In the genomic region with DNA sequence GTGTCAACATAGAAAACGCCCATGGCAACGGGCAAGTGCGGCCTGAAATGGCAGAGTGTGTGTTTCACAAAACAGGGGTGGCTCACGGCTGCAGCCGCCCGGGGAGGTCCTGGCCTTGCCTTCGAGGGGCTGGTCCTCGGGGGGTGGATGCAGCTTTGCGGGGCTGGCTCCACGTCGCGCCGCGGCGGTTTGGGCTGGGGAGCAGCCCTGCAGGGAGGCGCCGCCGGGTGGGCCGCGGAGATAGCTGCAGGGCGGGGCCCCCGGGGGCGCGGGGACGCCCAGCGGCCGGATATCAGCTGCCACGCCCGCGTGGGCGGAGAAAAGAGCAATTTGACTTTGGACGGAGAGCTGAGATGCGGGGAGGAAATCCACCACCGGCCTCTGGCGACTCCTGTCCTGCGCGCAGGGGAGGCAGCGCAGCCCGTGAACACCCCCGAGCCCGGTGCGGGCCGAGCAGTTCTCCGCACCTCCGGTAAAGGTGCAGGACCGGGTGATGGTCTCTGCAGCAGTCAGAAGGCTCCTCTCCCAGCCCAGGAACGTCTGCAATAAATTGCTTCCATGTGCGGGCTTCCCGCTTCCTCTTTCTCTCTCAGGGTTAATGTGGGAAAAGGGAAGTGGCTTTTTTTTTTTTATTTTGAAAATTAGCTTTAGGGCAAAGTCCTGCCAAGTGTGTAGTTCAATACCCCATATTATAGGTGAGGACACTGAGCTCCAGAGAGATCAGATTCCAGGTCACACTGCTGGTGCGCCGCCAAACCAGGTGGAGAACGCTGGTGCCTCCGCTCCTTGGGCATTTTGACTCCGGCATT, we compare ENCODE assay signal across 1 cellular context.
TF ChIP-seq lines count a peak whose summit lies in the region.

No MANE protein-coding gene starts in this region.

TF ChIP-seq in HepG2, 621 proteins besides CTCF, POLR2A, EP300 and RAD21 (continued from another document and continues in another):
- TF ChIP-seq, protein P1, sequence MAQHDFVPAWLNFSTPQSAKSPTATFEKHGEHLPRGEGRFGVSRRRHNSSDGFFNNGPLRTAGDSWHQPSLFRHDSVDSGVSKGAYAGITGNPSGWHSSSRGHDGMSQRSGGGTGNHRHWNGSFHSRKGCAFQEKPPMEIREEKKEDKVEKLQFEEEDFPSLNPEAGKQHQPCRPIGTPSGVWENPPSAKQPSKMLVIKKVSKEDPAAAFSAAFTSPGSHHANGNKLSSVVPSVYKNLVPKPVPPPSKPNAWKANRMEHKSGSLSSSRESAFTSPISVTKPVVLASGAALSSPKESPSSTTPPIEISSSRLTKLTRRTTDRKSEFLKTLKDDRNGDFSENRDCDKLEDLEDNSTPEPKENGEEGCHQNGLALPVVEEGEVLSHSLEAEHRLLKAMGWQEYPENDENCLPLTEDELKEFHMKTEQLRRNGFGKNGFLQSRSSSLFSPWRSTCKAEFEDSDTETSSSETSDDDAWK (CRISPR knock-in tag; IDR thresholded peaks at IDR 0.05): no peak
- no peak for TF ChIP-seq SNRNP70 (IDR thresholded peaks at IDR 0.05; ENCODE audit: low read depth, low read length)
- no peak for TF ChIP-seq ZNF674 (CRISPR knock-in tag; IDR thresholded peaks at IDR 0.05; ENCODE audit: low read depth)
- TF ChIP-seq, protein P2, sequence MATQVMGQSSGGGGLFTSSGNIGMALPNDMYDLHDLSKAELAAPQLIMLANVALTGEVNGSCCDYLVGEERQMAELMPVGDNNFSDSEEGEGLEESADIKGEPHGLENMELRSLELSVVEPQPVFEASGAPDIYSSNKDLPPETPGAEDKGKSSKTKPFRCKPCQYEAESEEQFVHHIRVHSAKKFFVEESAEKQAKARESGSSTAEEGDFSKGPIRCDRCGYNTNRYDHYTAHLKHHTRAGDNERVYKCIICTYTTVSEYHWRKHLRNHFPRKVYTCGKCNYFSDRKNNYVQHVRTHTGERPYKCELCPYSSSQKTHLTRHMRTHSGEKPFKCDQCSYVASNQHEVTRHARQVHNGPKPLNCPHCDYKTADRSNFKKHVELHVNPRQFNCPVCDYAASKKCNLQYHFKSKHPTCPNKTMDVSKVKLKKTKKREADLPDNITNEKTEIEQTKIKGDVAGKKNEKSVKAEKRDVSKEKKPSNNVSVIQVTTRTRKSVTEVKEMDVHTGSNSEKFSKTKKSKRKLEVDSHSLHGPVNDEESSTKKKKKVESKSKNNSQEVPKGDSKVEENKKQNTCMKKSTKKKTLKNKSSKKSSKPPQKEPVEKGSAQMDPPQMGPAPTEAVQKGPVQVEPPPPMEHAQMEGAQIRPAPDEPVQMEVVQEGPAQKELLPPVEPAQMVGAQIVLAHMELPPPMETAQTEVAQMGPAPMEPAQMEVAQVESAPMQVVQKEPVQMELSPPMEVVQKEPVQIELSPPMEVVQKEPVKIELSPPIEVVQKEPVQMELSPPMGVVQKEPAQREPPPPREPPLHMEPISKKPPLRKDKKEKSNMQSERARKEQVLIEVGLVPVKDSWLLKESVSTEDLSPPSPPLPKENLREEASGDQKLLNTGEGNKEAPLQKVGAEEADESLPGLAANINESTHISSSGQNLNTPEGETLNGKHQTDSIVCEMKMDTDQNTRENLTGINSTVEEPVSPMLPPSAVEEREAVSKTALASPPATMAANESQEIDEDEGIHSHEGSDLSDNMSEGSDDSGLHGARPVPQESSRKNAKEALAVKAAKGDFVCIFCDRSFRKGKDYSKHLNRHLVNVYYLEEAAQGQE (IDR thresholded peaks at IDR 0.05; ENCODE audit: borderline replicate concordance in 1 of 2, low read depth in 1 of 2, low read length in 2 of 2): peak in 1 of 2 experiments; percentile 15; a peak in 1 of 4 replicates
- TF ChIP-seq ZNF564 (CRISPR knock-in tag; IDR thresholded peaks at IDR 0.05): no peak
- peak; percentile 90 for TF ChIP-seq ETV5 (CRISPR knock-in tag; IDR thresholded peaks at IDR 0.05; ENCODE audit: borderline replicate concordance)
- TF ChIP-seq ZNF891 (CRISPR knock-in tag; IDR thresholded peaks at IDR 0.05): peak; percentile 16; the same call in 1 of the 2 replicates
- no peak for TF ChIP-seq TBX3 (IDR thresholded peaks at IDR 0.05; ENCODE audit: borderline replicate concordance)
- TF ChIP-seq, protein P3, sequence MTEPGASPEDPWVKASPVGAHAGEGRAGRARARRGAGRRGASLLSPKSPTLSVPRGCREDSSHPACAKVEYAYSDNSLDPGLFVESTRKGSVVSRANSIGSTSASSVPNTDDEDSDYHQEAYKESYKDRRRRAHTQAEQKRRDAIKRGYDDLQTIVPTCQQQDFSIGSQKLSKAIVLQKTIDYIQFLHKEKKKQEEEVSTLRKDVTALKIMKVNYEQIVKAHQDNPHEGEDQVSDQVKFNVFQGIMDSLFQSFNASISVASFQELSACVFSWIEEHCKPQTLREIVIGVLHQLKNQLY (CRISPR knock-in tag; IDR thresholded peaks at IDR 0.05): no peak
- TF ChIP-seq ZNF7 (CRISPR knock-in tag; IDR thresholded peaks at IDR 0.05): no peak
- no peak; the same call in 1 of the 2 replicates for TF ChIP-seq ZSCAN21 (CRISPR knock-in tag; IDR thresholded peaks at IDR 0.05; ENCODE audit: borderline replicate concordance)
- TF ChIP-seq TBX2 (CRISPR knock-in tag; IDR thresholded peaks at IDR 0.05; ENCODE audit: borderline replicate concordance): peak; percentile 86; the same call in 1 of the 2 replicates
- TF ChIP-seq, protein P4, sequence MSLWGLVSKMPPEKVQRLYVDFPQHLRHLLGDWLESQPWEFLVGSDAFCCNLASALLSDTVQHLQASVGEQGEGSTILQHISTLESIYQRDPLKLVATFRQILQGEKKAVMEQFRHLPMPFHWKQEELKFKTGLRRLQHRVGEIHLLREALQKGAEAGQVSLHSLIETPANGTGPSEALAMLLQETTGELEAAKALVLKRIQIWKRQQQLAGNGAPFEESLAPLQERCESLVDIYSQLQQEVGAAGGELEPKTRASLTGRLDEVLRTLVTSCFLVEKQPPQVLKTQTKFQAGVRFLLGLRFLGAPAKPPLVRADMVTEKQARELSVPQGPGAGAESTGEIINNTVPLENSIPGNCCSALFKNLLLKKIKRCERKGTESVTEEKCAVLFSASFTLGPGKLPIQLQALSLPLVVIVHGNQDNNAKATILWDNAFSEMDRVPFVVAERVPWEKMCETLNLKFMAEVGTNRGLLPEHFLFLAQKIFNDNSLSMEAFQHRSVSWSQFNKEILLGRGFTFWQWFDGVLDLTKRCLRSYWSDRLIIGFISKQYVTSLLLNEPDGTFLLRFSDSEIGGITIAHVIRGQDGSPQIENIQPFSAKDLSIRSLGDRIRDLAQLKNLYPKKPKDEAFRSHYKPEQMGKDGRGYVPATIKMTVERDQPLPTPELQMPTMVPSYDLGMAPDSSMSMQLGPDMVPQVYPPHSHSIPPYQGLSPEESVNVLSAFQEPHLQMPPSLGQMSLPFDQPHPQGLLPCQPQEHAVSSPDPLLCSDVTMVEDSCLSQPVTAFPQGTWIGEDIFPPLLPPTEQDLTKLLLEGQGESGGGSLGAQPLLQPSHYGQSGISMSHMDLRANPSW (CRISPR knock-in tag; IDR thresholded peaks at IDR 0.05; ENCODE audit: borderline replicate concordance): no peak
- no peak for TF ChIP-seq TRIM24 (CRISPR knock-in tag; IDR thresholded peaks at IDR 0.05)
- TF ChIP-seq CC2D1A (CRISPR knock-in tag; IDR thresholded peaks at IDR 0.05): 0 out of 2 replicates have a peak, but pooled peaks have one; percentile 30
- no peak for TF ChIP-seq ATF1 (CRISPR knock-in tag; IDR thresholded peaks at IDR 0.05)
- no peak for TF ChIP-seq HMG20B (CRISPR knock-in tag; conservative IDR thresholded peaks at IDR 0.05)
- TF ChIP-seq TARDBP (CRISPR knock-in tag; IDR thresholded peaks at IDR 0.05): peak; percentile 79
- TF ChIP-seq SMAD3 (CRISPR knock-in tag; IDR thresholded peaks at IDR 0.05): no peak; the same call in 1 of the 2 replicates
- TF ChIP-seq, protein P5, sequence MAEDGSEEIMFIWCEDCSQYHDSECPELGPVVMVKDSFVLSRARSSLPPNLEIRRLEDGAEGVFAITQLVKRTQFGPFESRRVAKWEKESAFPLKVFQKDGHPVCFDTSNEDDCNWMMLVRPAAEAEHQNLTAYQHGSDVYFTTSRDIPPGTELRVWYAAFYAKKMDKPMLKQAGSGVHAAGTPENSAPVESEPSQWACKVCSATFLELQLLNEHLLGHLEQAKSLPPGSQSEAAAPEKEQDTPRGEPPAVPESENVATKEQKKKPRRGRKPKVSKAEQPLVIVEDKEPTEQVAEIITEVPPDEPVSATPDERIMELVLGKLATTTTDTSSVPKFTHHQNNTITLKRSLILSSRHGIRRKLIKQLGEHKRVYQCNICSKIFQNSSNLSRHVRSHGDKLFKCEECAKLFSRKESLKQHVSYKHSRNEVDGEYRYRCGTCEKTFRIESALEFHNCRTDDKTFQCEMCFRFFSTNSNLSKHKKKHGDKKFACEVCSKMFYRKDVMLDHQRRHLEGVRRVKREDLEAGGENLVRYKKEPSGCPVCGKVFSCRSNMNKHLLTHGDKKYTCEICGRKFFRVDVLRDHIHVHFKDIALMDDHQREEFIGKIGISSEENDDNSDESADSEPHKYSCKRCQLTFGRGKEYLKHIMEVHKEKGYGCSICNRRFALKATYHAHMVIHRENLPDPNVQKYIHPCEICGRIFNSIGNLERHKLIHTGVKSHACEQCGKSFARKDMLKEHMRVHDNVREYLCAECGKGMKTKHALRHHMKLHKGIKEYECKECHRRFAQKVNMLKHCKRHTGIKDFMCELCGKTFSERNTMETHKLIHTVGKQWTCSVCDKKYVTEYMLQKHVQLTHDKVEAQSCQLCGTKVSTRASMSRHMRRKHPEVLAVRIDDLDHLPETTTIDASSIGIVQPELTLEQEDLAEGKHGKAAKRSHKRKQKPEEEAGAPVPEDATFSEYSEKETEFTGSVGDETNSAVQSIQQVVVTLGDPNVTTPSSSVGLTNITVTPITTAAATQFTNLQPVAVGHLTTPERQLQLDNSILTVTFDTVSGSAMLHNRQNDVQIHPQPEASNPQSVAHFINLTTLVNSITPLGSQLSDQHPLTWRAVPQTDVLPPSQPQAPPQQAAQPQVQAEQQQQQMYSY (CRISPR knock-in tag; IDR thresholded peaks at IDR 0.05): no peak; the same call in 1 of the 2 replicates
- TF ChIP-seq, protein P6, sequence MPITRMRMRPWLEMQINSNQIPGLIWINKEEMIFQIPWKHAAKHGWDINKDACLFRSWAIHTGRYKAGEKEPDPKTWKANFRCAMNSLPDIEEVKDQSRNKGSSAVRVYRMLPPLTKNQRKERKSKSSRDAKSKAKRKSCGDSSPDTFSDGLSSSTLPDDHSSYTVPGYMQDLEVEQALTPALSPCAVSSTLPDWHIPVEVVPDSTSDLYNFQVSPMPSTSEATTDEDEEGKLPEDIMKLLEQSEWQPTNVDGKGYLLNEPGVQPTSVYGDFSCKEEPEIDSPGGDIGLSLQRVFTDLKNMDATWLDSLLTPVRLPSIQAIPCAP (CRISPR knock-in tag; IDR thresholded peaks at IDR 0.05; ENCODE audit: low read depth): no peak
- no peak for TF ChIP-seq ZNF234 (CRISPR knock-in tag; conservative IDR thresholded peaks at IDR 0.05)
- peak; percentile 57 for TF ChIP-seq SKI (IDR thresholded peaks at IDR 0.05; ENCODE audit: partially characterized antibody)
- TF ChIP-seq, protein P7, sequence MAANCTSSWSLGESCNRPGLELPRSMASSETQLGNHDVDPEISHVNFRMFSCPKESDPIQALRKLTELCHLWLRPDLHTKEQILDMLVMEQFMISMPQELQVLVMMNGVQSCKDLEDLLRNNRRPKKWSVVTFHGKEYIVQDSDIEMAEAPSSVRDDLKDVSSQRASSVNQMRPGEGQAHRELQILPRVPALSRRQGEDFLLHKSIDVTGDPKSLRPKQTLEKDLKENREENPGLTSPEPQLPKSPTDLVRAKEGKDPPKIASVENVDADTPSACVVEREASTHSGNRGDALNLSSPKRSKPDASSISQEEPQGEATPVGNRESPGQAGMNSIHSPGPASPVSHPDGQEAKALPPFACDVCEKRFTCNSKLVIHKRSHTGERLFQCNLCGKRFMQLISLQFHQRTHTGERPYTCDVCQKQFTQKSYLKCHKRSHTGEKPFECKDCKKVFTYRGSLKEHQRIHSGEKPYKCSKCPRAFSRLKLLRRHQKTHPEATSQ (CRISPR knock-in tag; IDR thresholded peaks at IDR 0.05; ENCODE audit: borderline replicate concordance): peak; percentile 69; the same call in 1 of the 2 replicates
- TF ChIP-seq KDM5A (IDR thresholded peaks at IDR 0.05; ENCODE audit: borderline replicate concordance, low read length): peak; percentile 45; the same call in 1 of the 2 replicates
- TF ChIP-seq ZNF589 (CRISPR knock-in tag; conservative IDR thresholded peaks at IDR 0.05): 0 out of 2 replicates have a peak, but pooled peaks have one; percentile 20
- TF ChIP-seq PHF5A (CRISPR knock-in tag; IDR thresholded peaks at IDR 0.05; ENCODE audit: low read depth, unreplicated experiment): no peak
- TF ChIP-seq, protein P8, sequence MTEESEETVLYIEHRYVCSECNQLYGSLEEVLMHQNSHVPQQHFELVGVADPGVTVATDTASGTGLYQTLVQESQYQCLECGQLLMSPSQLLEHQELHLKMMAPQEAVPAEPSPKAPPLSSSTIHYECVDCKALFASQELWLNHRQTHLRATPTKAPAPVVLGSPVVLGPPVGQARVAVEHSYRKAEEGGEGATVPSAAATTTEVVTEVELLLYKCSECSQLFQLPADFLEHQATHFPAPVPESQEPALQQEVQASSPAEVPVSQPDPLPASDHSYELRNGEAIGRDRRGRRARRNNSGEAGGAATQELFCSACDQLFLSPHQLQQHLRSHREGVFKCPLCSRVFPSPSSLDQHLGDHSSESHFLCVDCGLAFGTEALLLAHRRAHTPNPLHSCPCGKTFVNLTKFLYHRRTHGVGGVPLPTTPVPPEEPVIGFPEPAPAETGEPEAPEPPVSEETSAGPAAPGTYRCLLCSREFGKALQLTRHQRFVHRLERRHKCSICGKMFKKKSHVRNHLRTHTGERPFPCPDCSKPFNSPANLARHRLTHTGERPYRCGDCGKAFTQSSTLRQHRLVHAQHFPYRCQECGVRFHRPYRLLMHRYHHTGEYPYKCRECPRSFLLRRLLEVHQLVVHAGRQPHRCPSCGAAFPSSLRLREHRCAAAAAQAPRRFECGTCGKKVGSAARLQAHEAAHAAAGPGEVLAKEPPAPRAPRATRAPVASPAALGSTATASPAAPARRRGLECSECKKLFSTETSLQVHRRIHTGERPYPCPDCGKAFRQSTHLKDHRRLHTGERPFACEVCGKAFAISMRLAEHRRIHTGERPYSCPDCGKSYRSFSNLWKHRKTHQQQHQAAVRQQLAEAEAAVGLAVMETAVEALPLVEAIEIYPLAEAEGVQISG (CRISPR knock-in tag; IDR thresholded peaks at IDR 0.05): peak; percentile 61
- TF ChIP-seq NR2C2 (CRISPR knock-in tag; IDR thresholded peaks at IDR 0.05; ENCODE audit: borderline replicate concordance): no peak
- TF ChIP-seq, protein P9, sequence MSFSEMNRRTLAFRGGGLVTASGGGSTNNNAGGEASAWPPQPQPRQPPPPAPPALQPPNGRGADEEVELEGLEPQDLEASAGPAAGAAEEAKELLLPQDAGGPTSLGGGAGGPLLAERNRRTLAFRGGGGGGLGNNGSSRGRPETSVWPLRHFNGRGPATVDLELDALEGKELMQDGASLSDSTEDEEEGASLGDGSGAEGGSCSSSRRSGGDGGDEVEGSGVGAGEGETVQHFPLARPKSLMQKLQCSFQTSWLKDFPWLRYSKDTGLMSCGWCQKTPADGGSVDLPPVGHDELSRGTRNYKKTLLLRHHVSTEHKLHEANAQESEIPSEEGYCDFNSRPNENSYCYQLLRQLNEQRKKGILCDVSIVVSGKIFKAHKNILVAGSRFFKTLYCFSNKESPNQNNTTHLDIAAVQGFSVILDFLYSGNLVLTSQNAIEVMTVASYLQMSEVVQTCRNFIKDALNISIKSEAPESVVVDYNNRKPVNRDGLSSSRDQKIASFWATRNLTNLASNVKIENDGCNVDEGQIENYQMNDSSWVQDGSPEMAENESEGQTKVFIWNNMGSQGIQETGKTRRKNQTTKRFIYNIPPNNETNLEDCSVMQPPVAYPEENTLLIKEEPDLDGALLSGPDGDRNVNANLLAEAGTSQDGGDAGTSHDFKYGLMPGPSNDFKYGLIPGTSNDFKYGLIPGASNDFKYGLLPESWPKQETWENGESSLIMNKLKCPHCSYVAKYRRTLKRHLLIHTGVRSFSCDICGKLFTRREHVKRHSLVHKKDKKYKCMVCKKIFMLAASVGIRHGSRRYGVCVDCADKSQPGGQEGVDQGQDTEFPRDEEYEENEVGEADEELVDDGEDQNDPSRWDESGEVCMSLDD (CRISPR knock-in tag; IDR thresholded peaks at IDR 0.05; ENCODE audit: borderline replicate concordance): no peak
- TF ChIP-seq KAT7 (CRISPR knock-in tag; IDR thresholded peaks at IDR 0.05; ENCODE audit: borderline replicate concordance): peak; percentile 78; the same call in 1 of the 2 replicates
- TF ChIP-seq HMG20A (CRISPR knock-in tag; IDR thresholded peaks at IDR 0.05; ENCODE audit: borderline replicate concordance): no peak
